In the genomic region with DNA sequence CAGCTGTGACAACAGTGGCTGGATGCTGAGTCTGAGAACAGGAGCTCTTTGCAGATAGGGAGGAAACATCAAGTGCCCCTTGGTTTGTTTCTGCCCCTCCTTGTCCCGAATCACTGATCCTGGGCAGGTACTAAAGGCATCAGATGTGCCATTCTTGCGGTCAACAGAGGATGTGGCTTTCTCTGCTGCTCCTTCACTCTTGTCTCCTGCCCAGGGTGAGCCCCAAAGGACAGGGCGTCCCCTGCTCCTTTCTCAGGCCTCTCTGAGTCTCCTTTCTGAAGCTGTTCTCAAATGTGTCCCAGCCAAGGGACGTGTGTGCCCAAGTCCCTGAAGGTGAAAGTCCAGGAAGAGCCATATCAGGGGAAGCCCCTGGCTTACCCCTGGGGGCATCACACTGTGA, we compare ENCODE assay signal across 19 cellular contexts. TPM values are rescaled to one million over a fixed set of nuclear protein-coding genes. Genes with fewer than 3 reads are reported as not detected.
DNase-seq lines count a peak whose midpoint lies in the region; ATAC-seq and TF ChIP-seq lines count a peak whose summit lies in the region.
"Had no signal": no experiment of that assay in that cellular context is flagged by ENCODE, and none has a peak within 500 bp of the region (broad histone marks: within the 10 kb centered on the region; RNA-seq: fewer than 3 reads in every experiment).

No MANE protein-coding gene starts in this region.

- H3K27ac Mint-ChIP-seq in activated naive CD4-positive, alpha-beta T cell treated with anti-CD3 and anti-CD28 coated beads, Interleukin-2, amount 10 ng/mL, durations not matched to agents 7 days and 5 days, result peak overlapping the region; percentile 33
- peak overlapping the region; percentile 51 for H3K27ac Mint-ChIP-seq in activated T-helper 17 cell treated with anti-CD3 and anti-CD28 coated beads, Interleukin-2, amount 50 U/mL, for 72 hours
- peak overlapping the region; percentile 58 for H3K27ac Mint-ChIP-seq in nephron progenitor cell
- H3K27ac Mint-ChIP-seq: HFFc6 had no signal

- peaks cover 44% of the 10 kb centered on the region for H3K36me3 Mint-ChIP-seq in activated naive CD4-positive, alpha-beta T cell treated with anti-CD3 and anti-CD28 coated beads, Interleukin-2, amount 10 ng/mL, durations not matched to agents 7 days and 5 days
- H3K36me3 Mint-ChIP-seq in activated T-helper 17 cell treated with anti-CD3 and anti-CD28 coated beads, Interleukin-2, amount 50 U/mL, for 72 hours (ENCODE audit: low read depth), result peaks cover 69% of the 10 kb centered on the region
- peaks cover 7% of the 10 kb centered on the region for H3K36me3 Mint-ChIP-seq in nephron progenitor cell (ENCODE audit: low read depth)

- CTCF ChIA-PET in activated naive CD4-positive, alpha-beta T cell treated with anti-CD3 and anti-CD28 coated beads, Interleukin-2, amount 10 ng/mL, durations not matched to agents 7 days and 5 days (lab: Charles Lee), result no interaction called here

- TF ChIP-seq CTCF in nephron progenitor cell (IDR thresholded peaks at IDR 0.05), result no peak

- no peaks in the 10 kb centered on the region for H3K27me3 Mint-ChIP-seq in activated naive CD4-positive, alpha-beta T cell treated with anti-CD3 and anti-CD28 coated beads, Interleukin-2, amount 10 ng/mL, durations not matched to agents 7 days and 5 days
- no peaks in the 10 kb centered on the region for H3K27me3 Mint-ChIP-seq in activated T-helper 17 cell treated with anti-CD3 and anti-CD28 coated beads, Interleukin-2, amount 50 U/mL, for 72 hours
- H3K27me3 Mint-ChIP-seq in nephron progenitor cell (ENCODE audit: low read depth, poor library complexity), result peaks cover 13% of the 10 kb centered on the region
- H3K27me3 Mint-ChIP-seq: CD4-positive, alpha-beta memory T cell had no signal

- peak; percentile 39 for ATAC-seq in activated T-helper 17 cell treated with anti-CD3 and anti-CD28 coated beads, Interleukin-2, amount 50 U/mL, for 72 hours (replicated peaks)
- no peak for ATAC-seq in GM18907 (IDR thresholded peaks at IDR 0.05; ENCODE audit: unreplicated experiment)
- no peak for ATAC-seq in GM21381 (IDR thresholded peaks at IDR 0.05; ENCODE audit: unreplicated experiment)

- peaks cover 9% of the 10 kb centered on the region for H3K4me1 Mint-ChIP-seq in activated naive CD4-positive, alpha-beta T cell treated with anti-CD3 and anti-CD28 coated beads, Interleukin-2, amount 10 ng/mL, durations not matched to agents 7 days and 5 days
- peaks cover 10% of the 10 kb centered on the region for H3K4me1 Mint-ChIP-seq in activated T-helper 17 cell treated with anti-CD3 and anti-CD28 coated beads, Interleukin-2, amount 50 U/mL, for 72 hours
- peaks cover 20% of the 10 kb centered on the region for H3K4me1 Mint-ChIP-seq in nephron progenitor cell

- H3K9me3 Mint-ChIP-seq in activated naive CD4-positive, alpha-beta T cell treated with anti-CD3 and anti-CD28 coated beads, Interleukin-2, amount 10 ng/mL, durations not matched to agents 7 days and 5 days, result no peaks in the 10 kb centered on the region
- no peaks in the 10 kb centered on the region for H3K9me3 Mint-ChIP-seq in activated T-helper 17 cell treated with anti-CD3 and anti-CD28 coated beads, Interleukin-2, amount 50 U/mL, for 72 hours
- no peaks in the 10 kb centered on the region for H3K9me3 Mint-ChIP-seq in nephron progenitor cell
- H3K9me3 Mint-ChIP-seq: CD4-positive, alpha-beta memory T cell had no signal

- no peak overlapping the region for H3K4me3 Mint-ChIP-seq in activated naive CD4-positive, alpha-beta T cell treated with anti-CD3 and anti-CD28 coated beads, Interleukin-2, amount 10 ng/mL, durations not matched to agents 7 days and 5 days
- no peak overlapping the region for H3K4me3 Mint-ChIP-seq in activated T-helper 17 cell treated with anti-CD3 and anti-CD28 coated beads, Interleukin-2, amount 50 U/mL, for 72 hours
- H3K4me3 Mint-ChIP-seq in nephron progenitor cell, result no peak overlapping the region
- H3K4me3 Mint-ChIP-seq: CD4-positive, alpha-beta memory T cell; HFFc6 had no signal

- DNase-seq in activated naive CD4-positive, alpha-beta T cell treated with anti-CD3 and anti-CD28 coated beads, Interleukin-2, amount 10 ng/mL, durations not matched to agents 7 days and 5 days, result no peak
- no peak for DNase-seq in activated naive CD4-positive, alpha-beta T cell treated with anti-CD3 and anti-CD28 coated beads, Interleukin-2, amount 50 U/mL, for 16 hours
- no peak for DNase-seq in nephron progenitor cell
- no peak for DNase-seq in dermis blood vessel endothelial cell
- no peak for DNase-seq in NCI-H1105 treated with DMSO at 0.1 percent for 48 hours (lab: John Stamatoyannopoulos, UW)
- DNase-seq: BE2C; Calu3; CD4-positive, alpha-beta memory T cell; GF-D8; H7; HFFc6; NCI-H1417 treated with DMSO at 0.1 percent for 48 hours; NCI-H1930; NCI-H345; NCI-H524 treated with DMSO at 0.1 percent for 48 hours; SHP77 had no signal

RNA-seq across cellular contexts. Expression of gene SLC37A1, which starts 31.7 kb away (rescaled TPM):
- 10 to 100 TPM in 1 of 2 donors, 1 to 10 TPM in 1; 3.8 to 17.7 TPM for total RNA-seq in activated T-helper 17 cell treated with anti-CD3 and anti-CD28 coated beads, Interleukin-2, amount 50 U/mL, for 72 hours
- total RNA-seq in dermis blood vessel endothelial cell, result 14.0 and 15.0 TPM in 2 replicates
- total RNA-seq: HFFc6 had no signal

RNA-seq across cellular contexts. Expression of gene RSPH1, which starts 49.3 kb away (rescaled TPM):
- under 1 TPM in 1 of 2 donors, not detected in 1; 0.82 TPM for total RNA-seq in activated T-helper 17 cell treated with anti-CD3 and anti-CD28 coated beads, Interleukin-2, amount 50 U/mL, for 72 hours
- not detected in 2 replicates for total RNA-seq in dermis blood vessel endothelial cell
- total RNA-seq: CD4-positive, alpha-beta memory T cell; H7; HFFc6 had no signal
